12 cellular contexts compared by ENCODE assay signal in the genomic region with DNA sequence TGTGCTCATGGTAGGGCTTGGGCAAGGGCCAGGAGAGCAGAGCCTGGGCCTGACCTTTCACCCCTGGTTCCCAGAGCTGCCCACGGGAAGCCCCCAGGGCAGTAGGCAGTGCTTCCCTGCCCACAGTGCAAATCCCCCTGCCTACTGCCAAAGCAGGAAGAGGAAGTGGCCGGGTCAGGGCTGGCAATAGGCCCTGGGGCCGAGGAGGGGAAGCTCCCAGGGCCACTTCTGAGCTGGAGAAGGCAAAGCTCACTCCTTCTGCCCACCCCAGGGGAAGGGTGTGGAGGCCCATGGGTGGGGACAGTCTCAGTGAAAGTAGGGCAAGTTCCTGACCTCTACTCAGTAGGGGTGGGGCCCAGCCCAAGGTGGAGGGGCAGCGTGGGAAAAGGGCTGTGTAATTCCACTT. TPM values are rescaled to one million over a fixed set of nuclear protein-coding genes. Genes with fewer than 3 reads are reported as not detected.
A peak's percentile ranks its signal among the peaks of the same experiment; 100 is the strongest.
DNase-seq lines count a peak whose midpoint lies in the region; ATAC-seq and TF ChIP-seq lines count a peak whose summit lies in the region.
"Had no signal": no experiment of that assay in that cellular context is flagged by ENCODE, and none has a peak within 500 bp of the region (broad histone marks: within the 10 kb centered on the region; RNA-seq: fewer than 3 reads in every experiment).

No MANE protein-coding gene starts in this region.

- no peak for DNase-seq in GM23248
- peak; percentile 61 for DNase-seq in UCSD-AML1 (lab: John Stamatoyannopoulos, UW; ENCODE audit: unreplicated experiment)
- DNase-seq in left ventricle myocardium superior = peak; percentile 68
- DNase-seq in neural progenitor cell (ENCODE audit: low spot score) = no peak
- no peak for DNase-seq in activated effector memory CD4-positive, alpha-beta T cell treated with Interleukin-2 at 50 U/mL for 16 hours
- DNase-seq in SHP77 treated with DMSO at 0.1 percent for 48 hours (lab: John Stamatoyannopoulos, UW) = no peak
- DNase-seq: DMS53, kidney glomerular epithelial cell had no signal

- H3K4me1 ChIP-seq in GM23248 (ENCODE audit: insufficient read depth) (peaks cover 26% of the 10 kb centered on the region), neural progenitor cell (peaks cover 5% of the 10 kb centered on the region)

- H3K36me3 ChIP-seq in GM23248 (ENCODE audit: low read depth) = no peaks in the 10 kb centered on the region
- no peaks in the 10 kb centered on the region for H3K36me3 ChIP-seq in neural progenitor cell

- H3K27ac ChIP-seq in GM23248 = no peak overlapping the region
- H3K27ac ChIP-seq in skin epidermis = peak overlapping the region in 13 of 21 experiments; percentile 3 to 93 (median 52)
- no peak overlapping the region for H3K27ac ChIP-seq in neural progenitor cell

- H3F3A ChIP-seq in GM23248 (ENCODE audit: insufficient read depth) (peaks cover 16% of the 10 kb centered on the region; the same call in 1 of the 2 replicates), neural progenitor cell (ENCODE audit: low read depth) (peaks cover 8% of the 10 kb centered on the region)

- H3K9me3 ChIP-seq in GM23248 (ENCODE audit: low read depth) (no peaks in the 10 kb centered on the region), neural progenitor cell (ENCODE audit: low read depth) (no peaks in the 10 kb centered on the region)

- no peak overlapping the region for H3K4me3 Mint-ChIP-seq in neural progenitor cell
- H3K4me3 Mint-ChIP-seq: activated naive CD8-positive, alpha-beta T cell had no signal

- H3K4me3 ChIP-seq in GM23248 (no peak overlapping the region), skin epidermis (no peak overlapping the region), neural progenitor cell (no peak overlapping the region)

- H3K9me2 ChIP-seq in GM23248 (ENCODE audit: insufficient read depth) = no peaks in the 10 kb centered on the region

- no peak overlapping the region for H3K27ac Mint-ChIP-seq in neural progenitor cell
- H3K27ac Mint-ChIP-seq: activated naive CD8-positive, alpha-beta T cell had no signal

- H3K9me3 Mint-ChIP-seq in neural progenitor cell = no peaks in the 10 kb centered on the region

- H3K4me2 ChIP-seq in GM23248 (ENCODE audit: unreplicated experiment) (no peak overlapping the region), neural progenitor cell (no peak overlapping the region)

- no peak for ATAC-seq in left ventricle myocardium superior
- ATAC-seq in HG02884 (IDR thresholded peaks at IDR 0.05; ENCODE audit: unreplicated experiment) = no peak

- no peaks in the 10 kb centered on the region for H3K27me3 ChIP-seq in GM23248 (replicated peaks; ENCODE audit: insufficient read depth)
- H3K27me3 ChIP-seq in neural progenitor cell = peaks cover 29% of the 10 kb centered on the region

- H3K79me2 ChIP-seq in GM23248 (ENCODE audit: insufficient read depth) = no peaks in the 10 kb centered on the region; the same call in 1 of the 2 replicates
- no peaks in the 10 kb centered on the region for H3K79me2 ChIP-seq in neural progenitor cell (ENCODE audit: low read depth)

- intact Hi-C loops in left ventricle myocardium superior (cut with micrococcal nuclease) = no loop called here

- no peak for TF ChIP-seq CTCF in neural progenitor cell (IDR thresholded peaks at IDR 0.05)

- H3K9ac ChIP-seq in GM23248 (peak overlapping the region; percentile 87), neural progenitor cell (no peak overlapping the region)

- peaks cover 14% of the 10 kb centered on the region for H3K4me1 Mint-ChIP-seq in neural progenitor cell

- WGBS in GM23248 (ENCODE audit: low coverage in 1 of 2, low lambda C conversion rate in 2 of 2, missing lambda C conversion rate in 2 of 2), 2 experiments = 40 to 55% methylated on average over 4 of the region's 4 CpGs

- no peak overlapping the region for H2AFZ ChIP-seq in GM23248
- no peak overlapping the region for H2AFZ ChIP-seq in neural progenitor cell (replicated peaks)

- in situ Hi-C loops in GM23248 (cut with MboI) = no loop called here

- peaks cover 15% of the 10 kb centered on the region for H3K27me3 Mint-ChIP-seq in neural progenitor cell (ENCODE audit: insufficient read depth, low read depth)
- H3K27me3 Mint-ChIP-seq: activated naive CD8-positive, alpha-beta T cell had no signal

- peaks cover 12% of the 10 kb centered on the region for H3K36me3 Mint-ChIP-seq in neural progenitor cell

- H4K20me1 ChIP-seq in GM23248 (ENCODE audit: insufficient read depth) = no peaks in the 10 kb centered on the region
- peaks cover 11% of the 10 kb centered on the region for H4K20me1 ChIP-seq in neural progenitor cell (ENCODE audit: low read depth)

RNA-seq across cellular contexts. Expression of gene NR4A1, which starts 5.4 kb away (rescaled TPM):
- total RNA-seq in GM23248 (2014; rRNA removed; shearing (Covaris generic)) = 12.5 and 13.1 TPM in 2 replicates
- polyA plus RNA-seq in GM23248 (2016; fragmentation: Nextera tagmentation; extraction: Ambion mirVana) = 10.2 and 11.1 TPM in 2 replicates
- total RNA-seq in left ventricle myocardium superior (58.9 TPM), neural progenitor cell (ENCODE audit: low replicate concordance) (8.2 and 13.0 TPM in 2 replicates)

RNA-seq across cellular contexts. Expression of gene ATG101, which starts 24.0 kb away (rescaled TPM):
- total RNA-seq in GM23248 (2014; rRNA removed; shearing (Covaris generic)) = 113 and 139 TPM in 2 replicates
- 77.3 and 77.9 TPM in 2 replicates for polyA plus RNA-seq in GM23248 (2016; fragmentation: Nextera tagmentation; extraction: Ambion mirVana)
- 26.5 TPM for total RNA-seq in left ventricle myocardium superior
- 19.8 and 33.7 TPM in 2 replicates for total RNA-seq in neural progenitor cell (ENCODE audit: low replicate concordance)

RNA-seq across cellular contexts. Expression of gene SMIM41, which starts 33.7 kb away (rescaled TPM):
- not detected in 2 replicates for total RNA-seq in GM23248 (2014; rRNA removed; shearing (Covaris generic))
- not detected in 2 replicates for polyA plus RNA-seq in GM23248 (2016; fragmentation: Nextera tagmentation; extraction: Ambion mirVana)
- total RNA-seq in left ventricle myocardium superior (not detected), neural progenitor cell (ENCODE audit: low replicate concordance) (not detected in 2 replicates)
- total RNA-seq: epithelial cell of proximal tubule had no signal

RNA-seq across cellular contexts. Expression of gene TAMALIN, which starts 39.1 kb away (rescaled TPM):
- total RNA-seq in GM23248 (2014; rRNA removed; shearing (Covaris generic)) = 2.2 and 5.9 TPM in 2 replicates
- not detected in 2 replicates for polyA plus RNA-seq in GM23248 (2016; fragmentation: Nextera tagmentation; extraction: Ambion mirVana)
- total RNA-seq in left ventricle myocardium superior (22.2 TPM), neural progenitor cell (ENCODE audit: low replicate concordance) (1.1 and 7.4 TPM in 2 replicates)

Comparison
In these comparisons a context has a peak if more than half of its experiments do, and no peak if none do; other contexts are left out.
1. DNase-seq: peak in UCSD-AML1 (single experiment) and left ventricle myocardium superior (single experiment); none in GM23248 (single experiment), neural progenitor cell (single experiment), activated effector memory CD4-positive, alpha-beta T cell treated with Interleukin-2 at 50 U/mL for 16 hours (single experiment) and SHP77 treated with DMSO at 0.1 percent for 48 hours (single experiment).
2. H3K27ac ChIP-seq: peak in skin epidermis (13 of 21); none in GM23248 (single experiment) and neural progenitor cell (single experiment).